In genomic region chr14:79093542-79093941, GRCh38 we compare ENCODE assay signal across 27 cellular contexts.
"Had no signal": no experiment of that assay in that cellular context is flagged by ENCODE, and none has a peak within 500 bp of the region (broad histone marks: within the 10 kb centered on the region; RNA-seq: fewer than 3 reads in every experiment).

No MANE protein-coding gene starts in this region.

- H3K9me3 ChIP-seq: gastroesophageal sphincter, pancreas, psoas muscle, sigmoid colon, upper lobe of left lung, vagina had no signal

- ATAC-seq: activated naive CD8-positive, alpha-beta T cell treated with anti-CD3 and anti-CD28 coated beads, Interleukin-2, amount 50 U/mL, for 24 hours; gastroesophageal sphincter; left cardiac atrium; pancreas; psoas muscle; stimulated activated effector memory CD8-positive, alpha-beta T cell treated with anti-CD3 and anti-CD28 coated beads, Interleukin-12 subunit alpha, Interleukin-12 subunit beta, amount 100 ng/mL, for 72 hours; stimulated activated naive CD8-positive, alpha-beta T cell treated with anti-CD3 and anti-CD28 coated beads, Interleukin-15, amount 100 ng/mL, for 72 hours had no signal

- DNase-seq: activated CD4-positive, alpha-beta memory T cell treated with anti-CD3 and anti-CD28 coated beads, Interleukin-2, amount 10 ng/mL, durations not matched to agents 7 days and 5 days; activated CD4-positive, alpha-beta T cell treated with anti-CD3 and anti-CD28 coated beads for 1 hour; activated CD4-positive, alpha-beta T cell treated with anti-CD3 and anti-CD28 coated beads, Interleukin-2, amount 10 ng/mL, durations not matched to agents 7 days and 5 days; activated CD8-positive, alpha-beta memory T cell treated with anti-CD3 and anti-CD28 coated beads, Interleukin-2, amount 50 U/mL, for 48 hours; activated gamma-delta T cell treated with Interleukin-2 at 50 U/mL for 16 hours; activated naive CD8-positive, alpha-beta T cell treated with anti-CD3 and anti-CD28 coated beads, Interleukin-2, amount 50 U/mL, for 24 hours; activated T-cell treated with anti-CD3 and anti-CD28 coated beads, Interleukin-2, amount 50 U/mL, for 24 hours; amygdala; dermis blood vessel endothelial cell; effector CD4-positive, alpha-beta T cell; hippocampal formation; left cardiac atrium; mammary epithelial cell; nucleus accumbens; pancreas; psoas muscle; sigmoid colon; small intestine; stimulated activated CD4-positive, alpha-beta T cell treated with anti-CD3 and anti-CD28 coated beads, Interleukin-4, amount 100 ng/mL, for 24 hours; stimulated activated naive CD8-positive, alpha-beta T cell treated with anti-CD3 and anti-CD28 coated beads, Interleukin-15, amount 100 ng/mL, for 72 hours; substantia nigra; T-helper 2 cell; upper lobe of left lung had no signal

- H3K4me1 ChIP-seq: psoas muscle, upper lobe of left lung, vagina had no signal

- H3K36me3 ChIP-seq: gastroesophageal sphincter, pancreas, sigmoid colon, upper lobe of left lung, vagina had no signal

- H3K27ac ChIP-seq: epithelial cell of prostate, pancreas, psoas muscle, upper lobe of left lung, vagina had no signal

- H3K27me3 ChIP-seq: gastroesophageal sphincter, pancreas, sigmoid colon, upper lobe of left lung, vagina had no signal

- H3K4me3 ChIP-seq: gastroesophageal sphincter, pancreas, psoas muscle, sigmoid colon, upper lobe of left lung, vagina had no signal
